In the genomic region with DNA sequence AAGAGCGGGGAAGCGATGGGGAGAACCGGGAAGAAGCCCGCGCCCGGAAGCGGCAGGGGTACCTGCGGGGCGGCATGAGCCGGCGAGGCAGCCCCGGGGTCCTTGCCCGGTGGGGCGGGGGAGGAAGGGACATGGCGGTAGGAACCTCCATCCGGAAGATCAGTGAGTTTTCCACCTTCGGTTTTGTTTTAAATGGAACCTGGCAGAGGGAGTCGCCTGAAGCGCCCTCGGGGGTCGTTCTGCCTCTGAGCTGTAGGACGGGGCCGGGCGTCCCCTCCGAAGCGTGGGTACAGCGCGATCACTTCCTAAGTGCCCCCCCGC, we compare ENCODE assay signal across 8 cellular contexts. TPM values are rescaled to one million over a fixed set of nuclear protein-coding genes. Genes with fewer than 3 reads are reported as not detected.
DNase-seq lines count a peak whose midpoint lies in the region; ATAC-seq and TF ChIP-seq lines count a peak whose summit lies in the region.

No MANE protein-coding gene starts in this region.

- H3K4me2 ChIP-seq in Loucy (ENCODE audit: low read depth, low read length, poor library complexity, severe bottlenecking): peak overlapping the region; percentile 93

- peak overlapping the region; percentile 87 for H2AFZ ChIP-seq in Loucy (ENCODE audit: low read length)

- H3K27ac Mint-ChIP-seq in CD4-positive, alpha-beta T cell: peak overlapping the region; percentile 74
- H3K27ac Mint-ChIP-seq in dendritic cell treated with granulocyte-macrophage colony-stimulating factor and Interleukin-4, amounts not matched to agents 40 ng/mL and 50 ng/mL, for 4 days: peak overlapping the region; percentile 94
- no peak overlapping the region for H3K27ac Mint-ChIP-seq in nephron

- peak overlapping the region; percentile 94 for H3K4me3 Mint-ChIP-seq in CD4-positive, alpha-beta T cell
- peak overlapping the region; percentile 99 for H3K4me3 Mint-ChIP-seq in dendritic cell treated with granulocyte-macrophage colony-stimulating factor and Interleukin-4, amounts not matched to agents 40 ng/mL and 50 ng/mL, for 4 days
- peak overlapping the region; percentile 88 to 90 (median 89) for H3K4me3 Mint-ChIP-seq in nephron

- CTCF ChIA-PET in CD4-positive, alpha-beta T cell (lab: Charles Lee): no interaction called here

- intact Hi-C loops in CD4-positive, alpha-beta T cell (cut with DNase I, micrococcal nuclease): loop anchor here in 1 of 2 experiments (2.0 kb wide), 1 partner anchor 105 kb away; a partner anchor contains a TSS
- intact Hi-C loops in dendritic cell treated with granulocyte-macrophage colony-stimulating factor and Interleukin-4, amounts not matched to agents 40 ng/mL and 50 ng/mL, for 4 days (cut with micrococcal nuclease): loop anchor here (1.0 kb wide), 1 partner anchor 27 kb away; no protein-coding TSS in a partner anchor

- H3F3A ChIP-seq in Loucy (ENCODE audit: low read depth): no peaks in the 10 kb centered on the region; the same call in 1 of the 2 replicates

- no peaks in the 10 kb centered on the region for H3K9me2 ChIP-seq in Loucy (replicated peaks; ENCODE audit: low read depth, low read length)

- no peaks in the 10 kb centered on the region for H3K27me3 ChIP-seq in CD4-positive, alpha-beta T cell (ENCODE audit: control insufficient read depth, insufficient read depth, low read length)
- H3K27me3 ChIP-seq in Loucy (ENCODE audit: insufficient read depth, low read length, poor library complexity, severe bottlenecking): peaks cover 7% of the 10 kb centered on the region

- peaks cover 19% of the 10 kb centered on the region for H3K4me1 Mint-ChIP-seq in CD4-positive, alpha-beta T cell (ENCODE audit: low read depth)
- peaks cover 38% of the 10 kb centered on the region for H3K4me1 Mint-ChIP-seq in dendritic cell treated with granulocyte-macrophage colony-stimulating factor and Interleukin-4, amounts not matched to agents 40 ng/mL and 50 ng/mL, for 4 days (ENCODE audit: low read depth)
- peaks cover 4% of the 10 kb centered on the region for H3K4me1 Mint-ChIP-seq in nephron

- peak in 1 of 10 experiments; percentile 17 for DNase-seq in CD4-positive, alpha-beta T cell
- no peak for DNase-seq in globus pallidus (ENCODE audit: low spot score)
- DNase-seq in NCI-H524 (lab: John Stamatoyannopoulos, UW): no peak
- DNase-seq in NCI-H1694 (lab: John Stamatoyannopoulos, UW): no peak

- peak overlapping the region; percentile 100 for H3K9ac ChIP-seq in Loucy (ENCODE audit: low read depth, low read length, poor library complexity, severe bottlenecking)

- H3K27me3 Mint-ChIP-seq in CD4-positive, alpha-beta T cell: no peaks in the 10 kb centered on the region
- peaks cover 33% of the 10 kb centered on the region for H3K27me3 Mint-ChIP-seq in dendritic cell treated with granulocyte-macrophage colony-stimulating factor and Interleukin-4, amounts not matched to agents 40 ng/mL and 50 ng/mL, for 4 days
- H3K27me3 Mint-ChIP-seq in nephron (ENCODE audit: low read depth): peaks cover 51% of the 10 kb centered on the region

- peaks cover 38% of the 10 kb centered on the region for H4K20me1 ChIP-seq in Loucy (ENCODE audit: insufficient read depth, low read length, poor library complexity, severe bottlenecking)

- H3K79me2 ChIP-seq in Loucy (ENCODE audit: insufficient read depth, low read length): peaks cover 55% of the 10 kb centered on the region

- ATAC-seq in CD4-positive, alpha-beta T cell (ENCODE audit: poor library complexity): peak; percentile 7
- ATAC-seq in GM19452 (IDR thresholded peaks at IDR 0.05; ENCODE audit: unreplicated experiment): peak; percentile 7

- H3K36me3 Mint-ChIP-seq in CD4-positive, alpha-beta T cell (ENCODE audit: low read depth): peaks cover 8% of the 10 kb centered on the region
- H3K36me3 Mint-ChIP-seq in dendritic cell treated with granulocyte-macrophage colony-stimulating factor and Interleukin-4, amounts not matched to agents 40 ng/mL and 50 ng/mL, for 4 days (ENCODE audit: low read depth): peaks cover 56% of the 10 kb centered on the region
- no peaks in the 10 kb centered on the region for H3K36me3 Mint-ChIP-seq in nephron (ENCODE audit: low read depth)

- no peaks in the 10 kb centered on the region for H3K9me3 Mint-ChIP-seq in CD4-positive, alpha-beta T cell
- no peaks in the 10 kb centered on the region for H3K9me3 Mint-ChIP-seq in dendritic cell treated with granulocyte-macrophage colony-stimulating factor and Interleukin-4, amounts not matched to agents 40 ng/mL and 50 ng/mL, for 4 days
- H3K9me3 Mint-ChIP-seq in nephron: no peaks in the 10 kb centered on the region

- peaks cover 36% of the 10 kb centered on the region for H3K4me1 ChIP-seq in Loucy (ENCODE audit: insufficient read depth, low read length, poor library complexity, severe bottlenecking)

- peak overlapping the region; percentile 100 for H3K4me3 ChIP-seq in Loucy (ENCODE audit: low read length, poor library complexity, severe bottlenecking)

- peaks cover 20% of the 10 kb centered on the region for H3K36me3 ChIP-seq in Loucy (ENCODE audit: insufficient read depth, low read length)

- POLR2A ChIA-PET in CD4-positive, alpha-beta T cell (lab: Charles Lee): interaction anchor here (1.1 kb wide), 2 partner anchors 8 to 105 kb away, joined by 3 to 6 read pairs; a partner anchor contains a TSS

- TF ChIP-seq CTCF in CD4-positive, alpha-beta T cell (IDR thresholded peaks at IDR 0.05): no peak
- TF ChIP-seq CTCF in Loucy (conservative IDR thresholded peaks at IDR 0.05; ENCODE audit: low read length) (no peak), nephron (IDR thresholded peaks at IDR 0.05; ENCODE audit: unreplicated experiment in 3 of 3) (no peak)

- no peaks in the 10 kb centered on the region for H3K9me3 ChIP-seq in CD4-positive, alpha-beta T cell (ENCODE audit: control insufficient read depth, low read length)
- no peaks in the 10 kb centered on the region for H3K9me3 ChIP-seq in Loucy (ENCODE audit: insufficient read depth, low read depth, low read length)

- H3K27ac ChIP-seq in CD4-positive, alpha-beta T cell (ENCODE audit: low read depth, low read length): peak overlapping the region; percentile 29

RNA-seq across cellular contexts. Expression of a gene that starts 0.5 kb away (rescaled TPM):
- total RNA-seq in CD4-positive, alpha-beta T cell: 10 to 100 TPM; 32.2 to 38.9 TPM

Comparison
In these comparisons a context has a peak if more than half of its experiments do, and no peak if none do; other contexts are left out.
1. H3K27ac Mint-ChIP-seq: peak in CD4-positive, alpha-beta T cell (single experiment) and dendritic cell treated with granulocyte-macrophage colony-stimulating factor and Interleukin-4, amounts not matched to agents 40 ng/mL and 50 ng/mL, for 4 days (single experiment); none in nephron (0 of 3).
2. Peak in every context shown above with its lines, with median percentiles within 50 percentile points of each other: H3K4me3 Mint-ChIP-seq.